Comparison of ENCODE assay signal across 18 cellular contexts in genomic region chr10:50473756-50474155, GRCh38.
DNase-seq lines count a peak whose midpoint lies in the region; ATAC-seq and TF ChIP-seq lines count a peak whose summit lies in the region.
"Had no signal": no experiment of that assay in that cellular context is flagged by ENCODE, and none has a peak within 500 bp of the region (broad histone marks: within the 10 kb centered on the region; RNA-seq: fewer than 3 reads in every experiment).

No MANE protein-coding gene starts in this region.

- no peaks in the 10 kb centered on the region for H3K27me3 ChIP-seq in CD4-positive, CD25-positive, alpha-beta regulatory T cell (ENCODE audit: control insufficient read depth, insufficient read depth, low read length)
- no peaks in the 10 kb centered on the region for H3K27me3 ChIP-seq in parathyroid adenoma (ENCODE audit: control insufficient read depth, insufficient read depth, low read length)
- H3K27me3 ChIP-seq: BLaER1 had no signal

- H3K9ac ChIP-seq in parathyroid adenoma, result no peak overlapping the region
- H3K9ac ChIP-seq: BLaER1 had no signal

- intact Hi-C loops in Right ventricle myocardium superior (cut with DNase I), result no loop called here

- no peak overlapping the region for H3K4me3 Mint-ChIP-seq in CD4-positive, CD25-positive, alpha-beta regulatory T cell
- H3K4me3 Mint-ChIP-seq: CD14-positive monocyte; CD8-positive, alpha-beta T cell; GM23338; IgD-negative memory B cell had no signal

- no peak overlapping the region for H3K4me3 ChIP-seq in CD4-positive, CD25-positive, alpha-beta regulatory T cell (ENCODE audit: low read depth, low read length)
- H3K4me3 ChIP-seq in GM12865 (ENCODE audit: low read depth, low read length) (no peak overlapping the region), parathyroid adenoma (ENCODE audit: low read depth, low read length) (no peak overlapping the region)
- H3K4me3 ChIP-seq: BLaER1, GM23338 had no signal

- no peaks in the 10 kb centered on the region for H3K27me3 Mint-ChIP-seq in CD4-positive, CD25-positive, alpha-beta regulatory T cell
- H3K27me3 Mint-ChIP-seq: IgD-negative memory B cell had no signal

- H3K9me3 ChIP-seq in CD4-positive, CD25-positive, alpha-beta regulatory T cell (ENCODE audit: control insufficient read depth in 2 of 2, low read length in 2 of 2), result peaks cover 0 to 6% of the 10 kb centered on the region in 2 experiments
- H3K9me3 ChIP-seq in parathyroid adenoma (ENCODE audit: control insufficient read depth, low read length), result no peaks in the 10 kb centered on the region

- H3K9me3 Mint-ChIP-seq in CD4-positive, CD25-positive, alpha-beta regulatory T cell, result peaks cover 0 to 14% (median 3%) of the 10 kb centered on the region in 7 donors

- H3K4me1 Mint-ChIP-seq in CD4-positive, CD25-positive, alpha-beta regulatory T cell, result peaks cover 37 to 62% (median 52%) of the 10 kb centered on the region in 4 donors

- no peak overlapping the region for H3K27ac ChIP-seq in CD4-positive, CD25-positive, alpha-beta regulatory T cell (ENCODE audit: insufficient read depth, low read length, poor library complexity, severe bottlenecking)
- H3K27ac ChIP-seq in parathyroid adenoma, result peak overlapping the region; percentile 88
- H3K27ac ChIP-seq: BLaER1, HL-60 had no signal

- peaks cover 36% of the 10 kb centered on the region for H3K36me3 Mint-ChIP-seq in CD4-positive, CD25-positive, alpha-beta regulatory T cell

- no peak for ATAC-seq in CD4-positive, CD25-positive, alpha-beta regulatory T cell (ENCODE audit: low read depth in 2 of 2)
- no peak for ATAC-seq in Right ventricle myocardium superior (ENCODE audit: poor library complexity)
- ATAC-seq: CD8-positive, alpha-beta T cell; GM23338 had no signal

- no peak for TF ChIP-seq CTCF in GM12865 (IDR thresholded peaks at IDR 0.05; ENCODE audit: insufficient read depth, low read depth, low read length, missing control alignments)
- no peak for TF ChIP-seq CTCF in parathyroid adenoma (IDR thresholded peaks at IDR 0.05)
- no peak for TF ChIP-seq CTCF in GM10266 (IDR thresholded peaks at IDR 0.05; ENCODE audit: control insufficient read depth, insufficient read depth, low read depth, missing control alignments)

- peaks cover 5% of the 10 kb centered on the region for H3K36me3 ChIP-seq in CD4-positive, CD25-positive, alpha-beta regulatory T cell (ENCODE audit: control insufficient read depth, insufficient read depth, low read length)
- no peaks in the 10 kb centered on the region for H3K36me3 ChIP-seq in parathyroid adenoma (ENCODE audit: control insufficient read depth, insufficient read depth, low read length)

- DNase-seq in CD4-positive, CD25-positive, alpha-beta regulatory T cell, result no peak
- peak; percentile 45 for DNase-seq in GM12865 (ENCODE audit: low read depth)
- peak; percentile 28 for DNase-seq in OCI-M1 (lab: John Stamatoyannopoulos, UW)
- no peak for DNase-seq in GM10266 (ENCODE audit: extremely low spot score)
- DNase-seq in NCI-H748 treated with DMSO at 0.1 percent for 48 hours (lab: John Stamatoyannopoulos, UW), result no peak
- no peak for DNase-seq in Right ventricle myocardium superior
- DNase-seq: 8988T; CD8-positive, alpha-beta T cell; DMS79 treated with DMSO at 0.1 percent for 48 hours; GF-D8; HCEC 1CT; KG1 had no signal

- peaks cover 17% of the 10 kb centered on the region for H3K79me2 ChIP-seq in parathyroid adenoma

- H3K4me1 ChIP-seq in CD4-positive, CD25-positive, alpha-beta regulatory T cell (ENCODE audit: control insufficient read depth, insufficient read depth, low read length, poor library complexity, severe bottlenecking), result peaks cover 26% of the 10 kb centered on the region
- H3K4me1 ChIP-seq in parathyroid adenoma, result peaks cover 37% of the 10 kb centered on the region

- peak overlapping the region in 2 of 3 donors; percentile 6 to 7 for H3K27ac Mint-ChIP-seq in CD4-positive, CD25-positive, alpha-beta regulatory T cell
- H3K27ac Mint-ChIP-seq: CD14-positive monocyte; CD8-positive, alpha-beta T cell; GM23338; IgD-negative memory B cell had no signal

- H3K4me2 ChIP-seq in parathyroid adenoma (ENCODE audit: low read length), result peak overlapping the region; percentile 22
- H3K4me2 ChIP-seq: BLaER1, GM23338 had no signal

- H2AFZ ChIP-seq in parathyroid adenoma, result no peak overlapping the region
- H2AFZ ChIP-seq: GM23338 had no signal

Comparison
In these comparisons a context has a peak if more than half of its experiments do, and no peak if none do; other contexts are left out.
1. DNase-seq: peak in GM12865 (single experiment) and OCI-M1 (single experiment); none in CD4-positive, CD25-positive, alpha-beta regulatory T cell (0 of 3), GM10266 (single experiment), NCI-H748 treated with DMSO at 0.1 percent for 48 hours (single experiment) and Right ventricle myocardium superior (single experiment).